1 cellular context compared by ENCODE assay signal in the genomic region with DNA sequence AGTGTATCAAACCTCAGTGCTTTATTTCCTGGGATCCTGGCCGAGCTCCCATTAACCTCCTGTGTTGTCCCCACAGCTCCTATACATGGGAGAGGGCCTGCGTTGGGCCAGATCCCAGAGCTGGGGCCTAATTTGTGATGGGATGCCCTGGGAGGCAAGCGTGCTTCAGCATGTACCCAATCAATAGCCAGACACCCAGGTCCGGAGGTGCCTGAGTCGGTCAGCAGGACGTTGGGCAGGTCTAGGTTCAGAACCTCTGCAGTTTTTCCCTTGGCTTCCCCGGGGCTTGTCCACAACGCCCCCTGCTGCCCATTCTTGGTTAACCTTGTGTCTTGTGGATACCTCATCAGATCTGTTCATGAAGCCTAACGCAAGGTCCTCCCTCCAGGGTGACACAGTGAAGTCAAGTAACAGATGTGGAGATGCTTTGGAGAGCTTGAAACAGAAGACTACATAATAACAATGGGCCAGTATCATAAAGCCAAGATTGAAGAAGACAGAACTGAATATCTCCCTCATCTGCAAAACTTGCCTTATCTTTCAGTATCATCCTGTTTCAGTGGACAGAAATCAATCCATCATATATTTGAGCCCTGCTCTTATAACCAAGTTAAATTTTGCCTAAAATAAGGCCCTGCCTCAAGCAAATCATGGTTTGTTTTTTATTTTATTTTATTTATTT.
TF ChIP-seq lines count a peak whose summit lies in the region.
"Not testable (repeated sequence)": the region's sequence is repeated elsewhere in the genome, so short reads cannot be mapped to it uniquely, and the experiment has no call there.

No MANE protein-coding gene starts in this region.

TF ChIP-seq in HepG2, 621 proteins besides CTCF, POLR2A, EP300 and RAD21 (continued from another document and continues in another):
- 0 out of 2 replicates have a peak, but pooled peaks have one; percentile 49 for TF ChIP-seq THRA (CRISPR knock-in tag; IDR thresholded peaks at IDR 0.05; ENCODE audit: borderline replicate concordance)
- TF ChIP-seq HOXA5 (CRISPR knock-in tag; IDR thresholded peaks at IDR 0.05), result peak; percentile 77; the same call in 1 of the 2 replicates
- TF ChIP-seq ZFP1 (CRISPR knock-in tag; IDR thresholded peaks at IDR 0.05), result 0 out of 2 replicates have a peak, but pooled peaks have one; percentile 57
- 0 out of 2 replicates have a peak, but pooled peaks have one; percentile 35 for TF ChIP-seq NFKBIZ (CRISPR knock-in tag; IDR thresholded peaks at IDR 0.05)
- not testable (repeated sequence) for TF ChIP-seq GABPA (IDR thresholded peaks at IDR 0.05; ENCODE audit: low read depth, low read length); NR2F6 (IDR thresholded peaks at IDR 0.05); MAZ (IDR thresholded peaks at IDR 0.05; ENCODE audit: borderline replicate concordance, low read depth, low read length)
- TF ChIP-seq GABPA (CRISPR knock-in tag; IDR thresholded peaks at IDR 0.05; ENCODE audit: low read depth), result peak; percentile 17; the same call in 1 of the 2 replicates
- TF ChIP-seq NR2F6 (CRISPR knock-in tag; IDR thresholded peaks at IDR 0.05), result peak; percentile 71
- TF ChIP-seq, protein P1, sequence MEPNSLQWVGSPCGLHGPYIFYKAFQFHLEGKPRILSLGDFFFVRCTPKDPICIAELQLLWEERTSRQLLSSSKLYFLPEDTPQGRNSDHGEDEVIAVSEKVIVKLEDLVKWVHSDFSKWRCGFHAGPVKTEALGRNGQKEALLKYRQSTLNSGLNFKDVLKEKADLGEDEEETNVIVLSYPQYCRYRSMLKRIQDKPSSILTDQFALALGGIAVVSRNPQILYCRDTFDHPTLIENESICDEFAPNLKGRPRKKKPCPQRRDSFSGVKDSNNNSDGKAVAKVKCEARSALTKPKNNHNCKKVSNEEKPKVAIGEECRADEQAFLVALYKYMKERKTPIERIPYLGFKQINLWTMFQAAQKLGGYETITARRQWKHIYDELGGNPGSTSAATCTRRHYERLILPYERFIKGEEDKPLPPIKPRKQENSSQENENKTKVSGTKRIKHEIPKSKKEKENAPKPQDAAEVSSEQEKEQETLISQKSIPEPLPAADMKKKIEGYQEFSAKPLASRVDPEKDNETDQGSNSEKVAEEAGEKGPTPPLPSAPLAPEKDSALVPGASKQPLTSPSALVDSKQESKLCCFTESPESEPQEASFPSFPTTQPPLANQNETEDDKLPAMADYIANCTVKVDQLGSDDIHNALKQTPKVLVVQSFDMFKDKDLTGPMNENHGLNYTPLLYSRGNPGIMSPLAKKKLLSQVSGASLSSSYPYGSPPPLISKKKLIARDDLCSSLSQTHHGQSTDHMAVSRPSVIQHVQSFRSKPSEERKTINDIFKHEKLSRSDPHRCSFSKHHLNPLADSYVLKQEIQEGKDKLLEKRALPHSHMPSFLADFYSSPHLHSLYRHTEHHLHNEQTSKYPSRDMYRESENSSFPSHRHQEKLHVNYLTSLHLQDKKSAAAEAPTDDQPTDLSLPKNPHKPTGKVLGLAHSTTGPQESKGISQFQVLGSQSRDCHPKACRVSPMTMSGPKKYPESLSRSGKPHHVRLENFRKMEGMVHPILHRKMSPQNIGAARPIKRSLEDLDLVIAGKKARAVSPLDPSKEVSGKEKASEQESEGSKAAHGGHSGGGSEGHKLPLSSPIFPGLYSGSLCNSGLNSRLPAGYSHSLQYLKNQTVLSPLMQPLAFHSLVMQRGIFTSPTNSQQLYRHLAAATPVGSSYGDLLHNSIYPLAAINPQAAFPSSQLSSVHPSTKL (CRISPR knock-in tag; IDR thresholded peaks at IDR 0.05), result 0 out of 2 replicates have a peak, but pooled peaks have one; percentile 50
- 0 out of 2 replicates have a peak, but pooled peaks have one; percentile 51 for TF ChIP-seq MTERF4 (CRISPR knock-in tag; IDR thresholded peaks at IDR 0.05)
- peak; percentile 45; the same call in 1 of the 2 replicates for TF ChIP-seq SAP130 (CRISPR knock-in tag; IDR thresholded peaks at IDR 0.05; ENCODE audit: low read depth)
- TF ChIP-seq BCL6 (CRISPR knock-in tag; IDR thresholded peaks at IDR 0.05), result 0 out of 2 replicates have a peak, but pooled peaks have one; percentile 32
- 0 out of 2 replicates have a peak, but pooled peaks have one; percentile 27 for TF ChIP-seq MED1 (CRISPR knock-in tag; IDR thresholded peaks at IDR 0.05)
- TF ChIP-seq RFXAP (CRISPR knock-in tag; IDR thresholded peaks at IDR 0.05; ENCODE audit: borderline replicate concordance), result peak; percentile 65; the same call in 1 of the 2 replicates
- TF ChIP-seq ZBTB7B (CRISPR knock-in tag; IDR thresholded peaks at IDR 0.05), result peak; percentile 38; the same call in 1 of the 2 replicates
- TF ChIP-seq TOE1 (CRISPR knock-in tag; IDR thresholded peaks at IDR 0.05), result peak; percentile 38; the same call in 1 of the 2 replicates
- TF ChIP-seq, protein P2, sequence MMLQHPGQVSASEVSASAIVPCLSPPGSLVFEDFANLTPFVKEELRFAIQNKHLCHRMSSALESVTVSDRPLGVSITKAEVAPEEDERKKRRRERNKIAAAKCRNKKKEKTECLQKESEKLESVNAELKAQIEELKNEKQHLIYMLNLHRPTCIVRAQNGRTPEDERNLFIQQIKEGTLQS (CRISPR knock-in tag; IDR thresholded peaks at IDR 0.05), result 0 out of 2 replicates have a peak, but pooled peaks have one; percentile 8
- peak; percentile 28; the same call in 1 of the 2 replicates for TF ChIP-seq ZMYM4 (CRISPR knock-in tag; IDR thresholded peaks at IDR 0.05)
- TF ChIP-seq MAZ (CRISPR knock-in tag; IDR thresholded peaks at IDR 0.05; ENCODE audit: low read depth), result peak; percentile 36; the same call in 1 of the 2 replicates
- peak; percentile 54; the same call in 1 of the 2 replicates for TF ChIP-seq SALL1 (CRISPR knock-in tag; IDR thresholded peaks at IDR 0.05)
- TF ChIP-seq SIX1 (CRISPR knock-in tag; IDR thresholded peaks at IDR 0.05; ENCODE audit: borderline replicate concordance), result 0 out of 2 replicates have a peak, but pooled peaks have one; percentile 27
- peak; percentile 61; the same call in 1 of the 2 replicates for TF ChIP-seq TFE3 (CRISPR knock-in tag; IDR thresholded peaks at IDR 0.05)
- TF ChIP-seq RXRB (CRISPR knock-in tag; IDR thresholded peaks at IDR 0.05; ENCODE audit: borderline replicate concordance), result peak; percentile 47; the same call in 1 of the 2 replicates
- TF ChIP-seq SP5 (CRISPR knock-in tag; IDR thresholded peaks at IDR 0.05; ENCODE audit: borderline replicate concordance, low read depth), result peak; percentile 25; the same call in 1 of the 2 replicates
- peak; percentile 82; the same call in 1 of the 2 replicates for TF ChIP-seq ERF (CRISPR knock-in tag; IDR thresholded peaks at IDR 0.05)
- 0 out of 2 replicates have a peak, but pooled peaks have one; percentile 28 for TF ChIP-seq ZBTB33 (CRISPR knock-in tag; IDR thresholded peaks at IDR 0.05)
- peak; percentile 25; the same call in 1 of the 2 replicates for TF ChIP-seq SOX5 (CRISPR knock-in tag; IDR thresholded peaks at IDR 0.05; ENCODE audit: borderline replicate concordance)
- peak; percentile 20; the same call in 1 of the 2 replicates for TF ChIP-seq ZNF629 (CRISPR knock-in tag; conservative IDR thresholded peaks at IDR 0.05)
- TF ChIP-seq FOSL2 (CRISPR knock-in tag; IDR thresholded peaks at IDR 0.05), result peak; percentile 67
- TF ChIP-seq KLF16 (CRISPR knock-in tag; IDR thresholded peaks at IDR 0.05), result peak in 1 of 2 experiments; percentile 63; a peak in 2 of 4 replicates
- TF ChIP-seq, protein P3, sequence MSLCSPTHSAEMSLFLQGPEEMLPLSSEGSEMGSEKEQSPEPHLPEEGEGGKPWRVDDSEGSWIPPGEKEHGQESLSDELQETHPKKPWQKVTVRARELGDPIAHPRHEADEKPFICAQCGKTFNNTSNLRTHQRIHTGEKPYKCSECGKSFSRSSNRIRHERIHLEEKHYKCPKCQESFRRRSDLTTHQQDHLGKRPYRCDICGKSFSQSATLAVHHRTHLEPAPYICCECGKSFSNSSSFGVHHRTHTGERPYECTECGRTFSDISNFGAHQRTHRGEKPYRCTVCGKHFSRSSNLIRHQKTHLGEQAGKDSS (CRISPR knock-in tag; IDR thresholded peaks at IDR 0.05; ENCODE audit: borderline replicate concordance, low read depth), result peak; percentile 49; the same call in 1 of the 2 replicates
- TF ChIP-seq ZNF644 (CRISPR knock-in tag; IDR thresholded peaks at IDR 0.05; ENCODE audit: low read depth), result peak; percentile 59; the same call in 1 of the 2 replicates
- peak; percentile 55 for TF ChIP-seq ZNF687 (CRISPR knock-in tag; IDR thresholded peaks at IDR 0.05)
- 0 out of 2 replicates have a peak, but pooled peaks have one; percentile 59 for TF ChIP-seq THAP11 (CRISPR knock-in tag; IDR thresholded peaks at IDR 0.05)
- 0 out of 2 replicates have a peak, but pooled peaks have one; percentile 43 for TF ChIP-seq GFI1 (CRISPR knock-in tag; IDR thresholded peaks at IDR 0.05; ENCODE audit: borderline replicate concordance)
- TF ChIP-seq MIER3 (CRISPR knock-in tag; IDR thresholded peaks at IDR 0.05; ENCODE audit: borderline replicate concordance), result peak; percentile 69; the same call in 1 of the 2 replicates
